Comparison of ENCODE assay signal across 8 cellular contexts in the genomic region with DNA sequence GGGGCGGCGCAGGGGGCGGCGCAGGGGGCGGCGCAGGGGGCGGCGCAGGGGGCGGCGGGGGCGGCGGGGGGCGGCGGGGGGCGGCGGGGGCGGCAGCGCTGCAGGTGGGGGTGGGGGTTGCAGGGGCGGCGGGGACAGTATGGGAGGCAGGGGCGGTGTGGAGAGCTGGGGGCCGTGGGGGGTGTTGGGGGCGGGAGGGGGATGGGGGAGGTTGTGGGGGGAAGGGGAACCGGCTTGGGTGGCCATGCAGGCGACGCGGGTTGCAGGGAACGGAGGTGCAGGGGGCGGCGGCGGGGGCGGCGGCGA. TPM values are rescaled to one million over a fixed set of nuclear protein-coding genes. Genes with fewer than 3 reads are reported as not detected.
DNase-seq lines count a peak whose midpoint lies in the region; ATAC-seq and TF ChIP-seq lines count a peak whose summit lies in the region.

No MANE protein-coding gene starts in this region.

- intact Hi-C loops in thyroid gland (cut with DNase I) = no loop called here

- peaks cover 0 to 18% of the 10 kb centered on the region in 2 experiments; a peak in 1 of 4 replicates for H3K4me1 ChIP-seq in SK-N-SH (ENCODE audit: control insufficient read depth in 1 of 2, insufficient read depth in 2 of 2, low read depth in 1 of 2, low read length in 1 of 2)
- H3K4me1 ChIP-seq in thyroid gland = peaks cover 0 to 15% of the 10 kb centered on the region in 2 donors

- 5% methylated on average over 13 of the region's 34 CpGs for WGBS in SK-N-SH (ENCODE audit: low lambda C conversion rate)
- 0% methylated on average over 9 of the region's 34 CpGs; no CpG with 5 or more reads in 1 of the 2 donors for WGBS in thyroid gland, 2 donors

- H3K9me3 ChIP-seq in SK-N-SH (no peaks in the 10 kb centered on the region), thyroid gland (no peaks in the 10 kb centered on the region)

- peak overlapping the region in 1 of 2 experiments; percentile 58; a peak in 2 of 4 replicates for H3K4me3 ChIP-seq in SK-N-SH (ENCODE audit: low read depth in 2 of 2, low read length in 1 of 2)
- peak overlapping the region in 1 of 3 donors; percentile 48 for H3K4me3 ChIP-seq in thyroid gland (replicated peaks in 1 of 3)

- H3K79me2 ChIP-seq in SK-N-SH (ENCODE audit: insufficient read depth) = no peaks in the 10 kb centered on the region

- CTCF ChIA-PET in SK-N-SH (lab: Yijun Ruan, JAX) = interaction anchor here (1.2 to 7.4 kb wide), 46 partner anchors 9 to 587 kb away, joined by 3 to 135 read pairs (median 7); no protein-coding TSS in a partner anchor

- TF ChIP-seq POLR2A in thyroid gland (IDR thresholded peaks at IDR 0.05) = no peak

- no peak for TF ChIP-seq RAD21 in SK-N-SH (IDR thresholded peaks at IDR 0.05; ENCODE audit: low read length)

- no peaks in the 10 kb centered on the region for H4K20me1 ChIP-seq in SK-N-SH (ENCODE audit: insufficient read depth)

- no peak overlapping the region for H3K9ac ChIP-seq in SK-N-SH

- peak overlapping the region in 1 of 2 experiments; percentile 85; a peak in 2 of 4 replicates for H3K27ac ChIP-seq in SK-N-SH (ENCODE audit: low read depth in 2 of 2, low read length in 1 of 2)
- H3K27ac ChIP-seq in VCaP = peak overlapping the region; percentile 98
- H3K27ac ChIP-seq in thyroid gland = peak overlapping the region; percentile 74 to 96 (median 77)

- peak overlapping the region; percentile 98; the same call in 1 of the 2 replicates for H3K4me2 ChIP-seq in SK-N-SH

- POLR2A ChIA-PET in SK-N-SH (lab: Yijun Ruan, JAX) = interaction anchor here (1.0 to 2.2 kb wide), 10 partner anchors 16 to 339 kb away, joined by 3 to 18 read pairs (median 5); no protein-coding TSS in a partner anchor

- TF ChIP-seq CTCF in SK-N-SH (IDR thresholded peaks at IDR 0.05) (no peak), VCaP (conservative IDR thresholded peaks at IDR 0.05) (no peak), thyroid gland (IDR thresholded peaks at IDR 0.05) (no peak)

- DNase-seq in SK-N-SH (peak; percentile 91), iPS-NIHi7 (ENCODE audit: extremely low spot score) (peak; percentile 74), thyroid gland (no peak), DMS53 treated with DMSO at 0.1 percent for 48 hours (lab: John Stamatoyannopoulos, UW; ENCODE audit: unreplicated experiment) (no peak), dedifferentiated amniotic fluid mesenchymal stem cell (ENCODE audit: extremely low spot score) (no peak)

- no peak for TF ChIP-seq EP300 in SK-N-SH (IDR thresholded peaks at IDR 0.05; ENCODE audit: borderline replicate concordance in 1 of 2, low read depth in 1 of 2, low read length in 1 of 2)

- ATAC-seq in SK-N-SH treated with all-trans-retinoic acid at 6 μM for 48 hours (no peak), GM21515 (IDR thresholded peaks at IDR 0.05; ENCODE audit: unreplicated experiment) (no peak)

- H3K9me2 ChIP-seq in SK-N-SH = no peaks in the 10 kb centered on the region

- H2AFZ ChIP-seq in SK-N-SH (ENCODE audit: low read depth) = no peak overlapping the region

- H3K27me3 ChIP-seq in SK-N-SH (ENCODE audit: insufficient read depth) (no peaks in the 10 kb centered on the region), thyroid gland (no peaks in the 10 kb centered on the region)

- H3K36me3 ChIP-seq in SK-N-SH (replicated peaks in 1 of 2; ENCODE audit: control insufficient read depth in 1 of 2, insufficient read depth in 2 of 2, low read length in 1 of 2) = no peaks in the 10 kb centered on the region
- H3K36me3 ChIP-seq in thyroid gland = no peaks in the 10 kb centered on the region

- peaks cover 6% of the 10 kb centered on the region for H3F3A ChIP-seq in SK-N-SH (replicated peaks; ENCODE audit: insufficient read depth)

TF ChIP-seq in SK-N-SH, 30 proteins besides CTCF, POLR2A, EP300 and RAD21:
- no peak for TF ChIP-seq RCOR1 (IDR thresholded peaks at IDR 0.05; ENCODE audit: low read length)
- no peak for TF ChIP-seq IRF3 (IDR thresholded peaks at IDR 0.05; ENCODE audit: low read depth, low read length)
- TF ChIP-seq, protein P1, sequence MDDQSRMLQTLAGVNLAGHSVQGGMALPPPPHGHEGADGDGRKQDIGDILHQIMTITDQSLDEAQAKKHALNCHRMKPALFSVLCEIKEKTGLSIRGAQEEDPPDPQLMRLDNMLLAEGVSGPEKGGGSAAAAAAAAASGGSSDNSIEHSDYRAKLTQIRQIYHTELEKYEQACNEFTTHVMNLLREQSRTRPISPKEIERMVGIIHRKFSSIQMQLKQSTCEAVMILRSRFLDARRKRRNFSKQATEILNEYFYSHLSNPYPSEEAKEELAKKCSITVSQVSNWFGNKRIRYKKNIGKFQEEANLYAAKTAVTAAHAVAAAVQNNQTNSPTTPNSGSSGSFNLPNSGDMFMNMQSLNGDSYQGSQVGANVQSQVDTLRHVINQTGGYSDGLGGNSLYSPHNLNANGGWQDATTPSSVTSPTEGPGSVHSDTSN (IDR thresholded peaks at IDR 0.05) = no peak
- no peak for TF ChIP-seq GABPA (IDR thresholded peaks at IDR 0.05; ENCODE audit: low read depth)
- TF ChIP-seq POLR2AphosphoS5 (IDR thresholded peaks at IDR 0.05; ENCODE audit: low read depth, low read length) = no peak
- TF ChIP-seq TAF1 (IDR thresholded peaks at IDR 0.05; ENCODE audit: borderline replicate concordance, low read depth, low read length) = no peak
- TF ChIP-seq, protein P2, sequence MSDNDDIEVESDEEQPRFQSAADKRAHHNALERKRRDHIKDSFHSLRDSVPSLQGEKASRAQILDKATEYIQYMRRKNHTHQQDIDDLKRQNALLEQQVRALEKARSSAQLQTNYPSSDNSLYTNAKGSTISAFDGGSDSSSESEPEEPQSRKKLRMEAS (IDR thresholded peaks at IDR 0.05; ENCODE audit: low read depth) = no peak
- TF ChIP-seq, protein P3, sequence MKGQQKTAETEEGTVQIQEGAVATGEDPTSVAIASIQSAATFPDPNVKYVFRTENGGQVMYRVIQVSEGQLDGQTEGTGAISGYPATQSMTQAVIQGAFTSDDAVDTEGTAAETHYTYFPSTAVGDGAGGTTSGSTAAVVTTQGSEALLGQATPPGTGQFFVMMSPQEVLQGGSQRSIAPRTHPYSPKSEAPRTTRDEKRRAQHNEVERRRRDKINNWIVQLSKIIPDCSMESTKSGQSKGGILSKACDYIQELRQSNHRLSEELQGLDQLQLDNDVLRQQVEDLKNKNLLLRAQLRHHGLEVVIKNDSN (IDR thresholded peaks at IDR 0.05; ENCODE audit: borderline replicate concordance, low read depth) = no peak

TF ChIP-seq in SK-N-SH treated with all-trans-retinoic acid at 6 μM for 48 hours, 23 proteins besides CTCF, POLR2A, EP300 and RAD21 (continues in another document):
- TF ChIP-seq, protein P4, sequence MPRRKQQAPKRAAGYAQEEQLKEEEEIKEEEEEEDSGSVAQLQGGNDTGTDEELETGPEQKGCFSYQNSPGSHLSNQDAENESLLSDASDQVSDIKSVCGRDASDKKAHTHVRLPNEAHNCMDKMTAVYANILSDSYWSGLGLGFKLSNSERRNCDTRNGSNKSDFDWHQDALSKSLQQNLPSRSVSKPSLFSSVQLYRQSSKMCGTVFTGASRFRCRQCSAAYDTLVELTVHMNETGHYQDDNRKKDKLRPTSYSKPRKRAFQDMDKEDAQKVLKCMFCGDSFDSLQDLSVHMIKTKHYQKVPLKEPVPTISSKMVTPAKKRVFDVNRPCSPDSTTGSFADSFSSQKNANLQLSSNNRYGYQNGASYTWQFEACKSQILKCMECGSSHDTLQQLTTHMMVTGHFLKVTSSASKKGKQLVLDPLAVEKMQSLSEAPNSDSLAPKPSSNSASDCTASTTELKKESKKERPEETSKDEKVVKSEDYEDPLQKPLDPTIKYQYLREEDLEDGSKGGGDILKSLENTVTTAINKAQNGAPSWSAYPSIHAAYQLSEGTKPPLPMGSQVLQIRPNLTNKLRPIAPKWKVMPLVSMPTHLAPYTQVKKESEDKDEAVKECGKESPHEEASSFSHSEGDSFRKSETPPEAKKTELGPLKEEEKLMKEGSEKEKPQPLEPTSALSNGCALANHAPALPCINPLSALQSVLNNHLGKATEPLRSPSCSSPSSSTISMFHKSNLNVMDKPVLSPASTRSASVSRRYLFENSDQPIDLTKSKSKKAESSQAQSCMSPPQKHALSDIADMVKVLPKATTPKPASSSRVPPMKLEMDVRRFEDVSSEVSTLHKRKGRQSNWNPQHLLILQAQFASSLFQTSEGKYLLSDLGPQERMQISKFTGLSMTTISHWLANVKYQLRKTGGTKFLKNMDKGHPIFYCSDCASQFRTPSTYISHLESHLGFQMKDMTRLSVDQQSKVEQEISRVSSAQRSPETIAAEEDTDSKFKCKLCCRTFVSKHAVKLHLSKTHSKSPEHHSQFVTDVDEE (CRISPR knock-in tag; IDR thresholded peaks at IDR 0.05) = no peak
- TF ChIP-seq TOX (CRISPR knock-in tag; IDR thresholded peaks at IDR 0.05; ENCODE audit: borderline replicate concordance) (no peak), SNAI2 (CRISPR knock-in tag; IDR thresholded peaks at IDR 0.05) (no peak), BACH2 (CRISPR knock-in tag; IDR thresholded peaks at IDR 0.05; ENCODE audit: borderline replicate concordance) (no peak), CSDC2 (CRISPR knock-in tag; IDR thresholded peaks at IDR 0.05) (no peak), ISL1 (CRISPR knock-in tag; IDR thresholded peaks at IDR 0.05) (no peak), ZFP3 (CRISPR knock-in tag; IDR thresholded peaks at IDR 0.05) (no peak), ZNF565 (CRISPR knock-in tag; conservative IDR thresholded peaks at IDR 0.05; ENCODE audit: low read depth) (no peak), RARB (CRISPR knock-in tag; IDR thresholded peaks at IDR 0.05) (no peak), ZC3H10 (CRISPR knock-in tag; IDR thresholded peaks at IDR 0.05) (no peak), PPARA (CRISPR knock-in tag; IDR thresholded peaks at IDR 0.05; ENCODE audit: borderline replicate concordance) (no peak), OSR1 (CRISPR knock-in tag; IDR thresholded peaks at IDR 0.05) (no peak)

RNA-seq across cellular contexts. Expression of gene SLC19A1, which starts 13.0 kb away (rescaled TPM):
- 13.0 and 15.0 TPM in 2 replicates for polyA plus RNA-seq in SK-N-SH (2012; rRNA removed)
- polyA plus RNA-seq in SK-N-SH (2012; cell fraction: cytosol; rRNA removed) = 4.5 and 8.6 TPM in 2 replicates
- 21.6 and 27.3 TPM in 2 replicates for polyA plus RNA-seq in SK-N-SH (2012; cell fraction: nucleus; rRNA removed)
- total RNA-seq in thyroid gland = 10 to 100 TPM in 3 of 4 donors, 1 to 10 TPM in 1; 7.6 to 15.5 (median 12.2) TPM

Comparison
In these comparisons a context has a peak if more than half of its experiments do, and no peak if none do; other contexts are left out.
1. DNase-seq: peak in SK-N-SH (single experiment) and iPS-NIHi7 (single experiment); none in thyroid gland (0 of 2), DMS53 treated with DMSO at 0.1 percent for 48 hours (single experiment) and dedifferentiated amniotic fluid mesenchymal stem cell (single experiment).